In genomic region chr10:25616903-25617592, GRCh38 we compare ENCODE assay signal across 6 cellular contexts.
"Had no signal": no experiment of that assay in that cellular context is flagged by ENCODE, and none has a peak within 500 bp of the region (broad histone marks: within the 10 kb centered on the region; RNA-seq: fewer than 3 reads in every experiment).

No MANE protein-coding gene starts in this region.

- DNase-seq: GM23248, GOT3, H7, HCEC 1CT, IMR-90 had no signal

- H3K4me3 ChIP-seq: GM23248, K562 had no signal

- ATAC-seq: K562 had no signal

- H3K9ac ChIP-seq: GM23248 had no signal

- H2AFZ ChIP-seq: GM23248 had no signal

- H3K27ac ChIP-seq: GM23248 had no signal
